Comparison of ENCODE assay signal across 9 cellular contexts in the genomic region with DNA sequence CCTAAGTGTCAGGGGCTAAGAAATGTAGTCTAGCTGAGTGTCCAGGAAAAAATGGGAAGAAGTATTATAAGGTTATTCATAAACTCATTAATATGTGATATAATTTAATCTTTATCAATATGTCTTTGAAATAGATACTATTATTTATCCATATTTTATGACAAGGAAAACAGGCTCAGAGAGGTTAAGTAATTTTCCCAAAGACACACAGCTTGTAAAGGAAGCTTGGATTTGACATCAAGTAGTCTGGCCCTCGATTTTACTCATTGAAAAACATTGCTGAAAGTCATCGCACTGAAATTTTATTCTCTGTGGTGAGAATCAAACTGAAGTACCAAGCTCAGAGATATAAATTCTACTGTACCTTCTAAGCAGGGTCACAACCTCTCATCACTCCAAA.
"Had no signal": no experiment of that assay in that cellular context is flagged by ENCODE, and none has a peak within 500 bp of the region (broad histone marks: within the 10 kb centered on the region; RNA-seq: fewer than 3 reads in every experiment).

No MANE protein-coding gene starts in this region.

- H2AFZ ChIP-seq: GM23338 had no signal

- H3K4me2 ChIP-seq: GM23338 had no signal

- H3K4me3 ChIP-seq: GM23338 had no signal

- ATAC-seq: GM23338, HepG2 had no signal

- H3K27ac ChIP-seq: HL-60 had no signal

- FAIRE-seq: H1, H54, HepG2 had no signal

- DNase-seq: H9, HCEC 1CT, HFFc6, KG1 had no signal
